9 cellular contexts compared by ENCODE assay signal in the genomic region with DNA sequence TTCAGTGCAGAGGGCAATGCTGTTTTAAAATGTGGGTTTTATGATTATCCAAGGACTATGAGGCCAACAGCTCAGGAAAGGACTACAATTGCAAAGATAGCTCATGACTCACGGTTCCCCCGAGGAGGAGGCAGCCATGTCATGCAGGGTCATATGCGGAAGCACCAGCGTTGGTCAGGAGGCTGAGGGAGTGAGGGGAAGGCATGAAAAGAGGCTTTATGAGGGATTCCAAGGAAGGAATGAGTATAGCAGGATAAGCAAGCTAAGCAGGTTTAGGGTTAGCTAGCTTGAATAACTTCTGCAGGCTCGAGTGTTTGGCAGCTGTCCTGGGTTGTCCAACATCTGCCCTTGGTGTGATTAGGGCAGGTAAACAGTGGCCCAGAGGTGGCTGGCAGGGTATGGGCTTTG.
DNase-seq lines count a peak whose midpoint lies in the region; ATAC-seq lines count a peak whose summit lies in the region.
"Had no signal": no experiment of that assay in that cellular context is flagged by ENCODE, and none has a peak within 500 bp of the region (broad histone marks: within the 10 kb centered on the region; RNA-seq: fewer than 3 reads in every experiment).

No MANE protein-coding gene starts in this region.

- H3K27ac Mint-ChIP-seq in stimulated activated memory B cell treated with anti-CD40 and anti-IgM and Interleukin-4, amounts not matched to agents 10 μg/mL and 1 μg/mL and 100 μg/mL, for 72 hours, result no peak overlapping the region
- H3K27ac Mint-ChIP-seq: stimulated activated naive CD8-positive, alpha-beta T cell treated with anti-CD3 and anti-CD28 coated beads, Interleukin-15, Interleukin-2, amounts not matched to agents 100 ng/mL and 50 ng/mL, for 24 hours had no signal

- DNase-seq in EL (peak; percentile 93), RPMI7951 (ENCODE audit: low read depth) (peak; percentile 89), posterior vena cava (ENCODE audit: low spot score) (peak; percentile 86), cortex of kidney (lab: John Stamatoyannopoulos, UW) (no peak), HuH-7.5 (ENCODE audit: low spot score) (no peak)
- no peak for DNase-seq in activated CD4-positive, CD25-positive, alpha-beta regulatory T cell treated with anti-CD3 and anti-CD28 coated beads, Interleukin-2, amount 50 U/mL, for 72 hours

- H3K27me3 Mint-ChIP-seq in stimulated activated memory B cell treated with anti-CD40 and anti-IgM and Interleukin-4, amounts not matched to agents 10 μg/mL and 1 μg/mL and 100 μg/mL, for 72 hours, result no peaks in the 10 kb centered on the region

- H3K36me3 Mint-ChIP-seq in stimulated activated memory B cell treated with anti-CD40 and anti-IgM and Interleukin-4, amounts not matched to agents 10 μg/mL and 1 μg/mL and 100 μg/mL, for 72 hours, result no peaks in the 10 kb centered on the region

- intact Hi-C loops in posterior vena cava (cut with DNase I), result no loop called here

- peak; percentile 99 for ATAC-seq in esophagus mucosa
- ATAC-seq in stimulated activated memory B cell treated with anti-CD40 and anti-IgM and Interleukin-4, amounts not matched to agents 10 μg/mL and 1 μg/mL and 100 μg/mL, for 72 hours, result no peak

- no peak overlapping the region for H3K4me3 Mint-ChIP-seq in stimulated activated memory B cell treated with anti-CD40 and anti-IgM and Interleukin-4, amounts not matched to agents 10 μg/mL and 1 μg/mL and 100 μg/mL, for 72 hours
- H3K4me3 Mint-ChIP-seq: stimulated activated naive CD8-positive, alpha-beta T cell treated with anti-CD3 and anti-CD28 coated beads, Interleukin-15, Interleukin-2, amounts not matched to agents 100 ng/mL and 50 ng/mL, for 24 hours had no signal

- no peaks in the 10 kb centered on the region for H3K4me1 Mint-ChIP-seq in stimulated activated memory B cell treated with anti-CD40 and anti-IgM and Interleukin-4, amounts not matched to agents 10 μg/mL and 1 μg/mL and 100 μg/mL, for 72 hours

- peaks cover 2% of the 10 kb centered on the region for H3K9me3 Mint-ChIP-seq in stimulated activated memory B cell treated with anti-CD40 and anti-IgM and Interleukin-4, amounts not matched to agents 10 μg/mL and 1 μg/mL and 100 μg/mL, for 72 hours

Comparison
In these comparisons a context has a peak if more than half of its experiments do, and no peak if none do; other contexts are left out.
1. DNase-seq: peak in EL (single experiment), RPMI7951 (single experiment) and posterior vena cava (single experiment); none in cortex of kidney (single experiment), HuH-7.5 (single experiment) and activated CD4-positive, CD25-positive, alpha-beta regulatory T cell treated with anti-CD3 and anti-CD28 coated beads, Interleukin-2, amount 50 U/mL, for 72 hours (single experiment).